Comparison of ENCODE assay signal across 8 cellular contexts in the genomic region with DNA sequence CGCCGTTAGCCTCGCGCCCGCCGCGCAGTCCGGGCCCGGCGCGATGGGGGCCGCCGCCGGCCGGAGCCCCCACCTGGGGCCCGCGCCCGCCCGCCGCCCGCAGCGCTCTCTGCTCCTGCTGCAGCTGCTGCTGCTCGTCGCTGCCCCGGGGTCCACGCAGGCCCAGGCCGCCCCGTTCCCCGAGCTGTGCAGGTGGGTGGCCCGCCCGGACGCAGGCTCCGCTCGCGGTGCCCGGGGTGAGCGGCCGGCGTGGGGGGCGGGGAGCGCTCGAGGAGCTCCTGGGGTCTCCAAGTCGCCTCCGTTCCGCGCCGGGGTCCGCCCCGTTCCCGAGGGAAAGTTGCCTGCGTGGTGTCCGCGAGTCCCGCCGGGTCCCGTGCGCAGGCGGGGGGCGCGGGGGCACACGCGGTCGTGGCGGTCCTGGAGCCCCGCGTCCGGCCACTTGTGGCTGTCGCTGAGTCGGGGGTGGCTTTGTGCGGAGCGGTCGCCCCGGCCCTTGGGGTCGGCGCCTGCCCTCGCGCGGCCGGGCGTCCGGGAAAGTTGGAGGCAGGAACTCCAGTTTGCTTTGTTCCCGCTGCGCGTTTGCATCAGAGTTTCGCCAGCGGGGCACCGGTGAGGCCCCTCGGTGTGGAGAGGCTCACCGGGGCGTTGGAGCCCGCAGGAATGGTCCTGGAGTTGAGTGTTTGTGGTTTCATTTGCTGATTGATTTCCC. TPM values are rescaled to one million over a fixed set of nuclear protein-coding genes. Genes with fewer than 3 reads are reported as not detected.
A peak's percentile ranks its signal among the peaks of the same experiment; 100 is the strongest.
DNase-seq lines count a peak whose midpoint lies in the region; ATAC-seq and TF ChIP-seq lines count a peak whose summit lies in the region.

No MANE protein-coding gene starts in this region.

- peak overlapping the region; percentile 74 to 97 (median 87) for H3K4me2 ChIP-seq in BLaER1 treated with 17β-estradiol and CSF1 and Interleukin-3, amounts not matched to agents 10 nM and 100 nM

- H3K27me3 Mint-ChIP-seq in type B pancreatic cell = peaks cover 28% of the 10 kb centered on the region

- peak overlapping the region; percentile 95 for H3K4me3 Mint-ChIP-seq in type B pancreatic cell

- peaks cover 46% of the 10 kb centered on the region for H3K4me1 Mint-ChIP-seq in type B pancreatic cell (ENCODE audit: unreplicated experiment)

- DNase-seq in WERI-Rb-1 = peak; percentile 24
- DNase-seq in dorsolateral prefrontal cortex = peak in 3 of 10 donors; percentile 19 to 55 (median 27)
- peak; percentile 75 for DNase-seq in type B pancreatic cell (ENCODE audit: extremely low spot score, unreplicated experiment)
- DNase-seq in H4 (ENCODE audit: low spot score) = no peak

- H3K27ac Mint-ChIP-seq in type B pancreatic cell = peak overlapping the region; percentile 95

- H3K9me3 Mint-ChIP-seq in type B pancreatic cell = no peaks in the 10 kb centered on the region

- peak overlapping the region; percentile 86 to 98 (median 93) for H3K27ac ChIP-seq in BLaER1 treated with 17β-estradiol and CSF1 and Interleukin-3, amounts not matched to agents 10 nM and 100 nM
- H3K27ac ChIP-seq in WERI-Rb-1 (peak overlapping the region; percentile 83), dorsolateral prefrontal cortex (peak overlapping the region in 52 of 59 donors; percentile 21 to 94 (median 79)), mesodermal cell (ENCODE audit: low read depth, low read length, severe bottlenecking) (peak overlapping the region; percentile 93)

- H3K9me3 ChIP-seq in BLaER1 treated with 17β-estradiol and CSF1 and Interleukin-3, amounts not matched to agents 10 nM and 100 nM (replicated peaks in 1 of 11) = no peaks in the 10 kb centered on the region
- H3K9me3 ChIP-seq in WERI-Rb-1 (ENCODE audit: severe bottlenecking) (no peaks in the 10 kb centered on the region), mesodermal cell (ENCODE audit: control insufficient read depth, low read length) (no peaks in the 10 kb centered on the region)

- H3K4me3 ChIP-seq in BLaER1 treated with 17β-estradiol and CSF1 and Interleukin-3, amounts not matched to agents 10 nM and 100 nM = peak overlapping the region; percentile 86 to 99 (median 94)
- H3K4me3 ChIP-seq in WERI-Rb-1 (ENCODE audit: low read depth, low read length) (peak overlapping the region; percentile 68), dorsolateral prefrontal cortex (peak overlapping the region; percentile 68 to 98 (median 91)), mesodermal cell (ENCODE audit: extremely low read depth, insufficient read depth, low read length, poor library complexity, severe bottlenecking) (peak overlapping the region; percentile 83)

- H4K20me1 ChIP-seq in BLaER1 treated with 17β-estradiol and CSF1 and Interleukin-3, amounts not matched to agents 10 nM and 100 nM = peaks cover 40 to 53% (median 44%) of the 10 kb centered on the region in 11 experiments; a peak in 21 of 22 replicates

- ATAC-seq in GM19351 (IDR thresholded peaks at IDR 0.05; ENCODE audit: unreplicated experiment) (peak; percentile 31), HG03354 (IDR thresholded peaks at IDR 0.05; ENCODE audit: poor library complexity, severe bottlenecking, unreplicated experiment) (peak; percentile 37)

- peak overlapping the region; percentile 91 to 99 (median 96) for H3K9ac ChIP-seq in BLaER1 treated with 17β-estradiol and CSF1 and Interleukin-3, amounts not matched to agents 10 nM and 100 nM

- 0% methylated on average over 39 to 73 of the region's 91 CpGs for WGBS in mesodermal cell (ENCODE audit: insufficient coverage in 2 of 2), 2 experiments

- H3K27me3 ChIP-seq in BLaER1 treated with 17β-estradiol and CSF1 and Interleukin-3, amounts not matched to agents 10 nM and 100 nM = no peaks in the 10 kb centered on the region
- H3K27me3 ChIP-seq in WERI-Rb-1 (ENCODE audit: insufficient read depth, low read depth, severe bottlenecking) (no peaks in the 10 kb centered on the region), dorsolateral prefrontal cortex (no peaks in the 10 kb centered on the region)

- TF ChIP-seq CTCF in WERI-Rb-1 (IDR thresholded peaks at IDR 0.05; ENCODE audit: low read depth, low read length) (no peak), dorsolateral prefrontal cortex (IDR thresholded peaks at IDR 0.05 in 54 of 56, conservative IDR thresholded peaks at IDR 0.05 in 2 of 56; ENCODE audit: low read depth in 1 of 56, partially characterized antibody in 56 of 56) (peak in 9 of 56 donors; percentile 5 to 15 (median 12)), type B pancreatic cell (conservative IDR thresholded peaks at IDR 0.05) (no peak)

- peaks cover 42 to 81% (median 50%) of the 10 kb centered on the region in 10 experiments for H3K4me1 ChIP-seq in BLaER1 treated with 17β-estradiol and CSF1 and Interleukin-3, amounts not matched to agents 10 nM and 100 nM
- H3K4me1 ChIP-seq in mesodermal cell (ENCODE audit: control insufficient read depth, insufficient read depth, low read length, poor library complexity, severe bottlenecking) = peaks cover 12% of the 10 kb centered on the region

- no peaks in the 10 kb centered on the region for H3K36me3 ChIP-seq in BLaER1 treated with 17β-estradiol and CSF1 and Interleukin-3, amounts not matched to agents 10 nM and 100 nM
- H3K36me3 ChIP-seq in WERI-Rb-1 (peaks cover 12% of the 10 kb centered on the region), mesodermal cell (ENCODE audit: control insufficient read depth, insufficient read depth, low read length) (peaks cover 14% of the 10 kb centered on the region)

- peaks cover 9% of the 10 kb centered on the region for H3K36me3 Mint-ChIP-seq in type B pancreatic cell

- intact Hi-C loops in dorsolateral prefrontal cortex (cut with DNase I) = loop anchor here (10.0 kb wide), 2 partner anchors 245 to 275 kb away; a partner anchor contains a TSS

RNA-seq across cellular contexts. Expression of a gene that starts 0.5 kb away (rescaled TPM):
- total RNA-seq in dorsolateral prefrontal cortex (10 to 100 TPM; 28.4 to 54.8 (median 42.0) TPM), type B pancreatic cell (ENCODE audit: low replicate concordance) (79.8 and 95.5 TPM in 2 replicates)
- polyA plus RNA-seq in mesodermal cell (2013, experiment 1 of 2) = 61.6 TPM
- polyA plus RNA-seq in mesodermal cell (2013, experiment 2 of 2) = 53.1 TPM
- total RNA-seq in H4 (2014; rRNA removed; shearing (Covaris generic)) = 19.8 and 29.8 TPM in 2 replicates
